8 cellular contexts compared by ENCODE assay signal in the genomic region with DNA sequence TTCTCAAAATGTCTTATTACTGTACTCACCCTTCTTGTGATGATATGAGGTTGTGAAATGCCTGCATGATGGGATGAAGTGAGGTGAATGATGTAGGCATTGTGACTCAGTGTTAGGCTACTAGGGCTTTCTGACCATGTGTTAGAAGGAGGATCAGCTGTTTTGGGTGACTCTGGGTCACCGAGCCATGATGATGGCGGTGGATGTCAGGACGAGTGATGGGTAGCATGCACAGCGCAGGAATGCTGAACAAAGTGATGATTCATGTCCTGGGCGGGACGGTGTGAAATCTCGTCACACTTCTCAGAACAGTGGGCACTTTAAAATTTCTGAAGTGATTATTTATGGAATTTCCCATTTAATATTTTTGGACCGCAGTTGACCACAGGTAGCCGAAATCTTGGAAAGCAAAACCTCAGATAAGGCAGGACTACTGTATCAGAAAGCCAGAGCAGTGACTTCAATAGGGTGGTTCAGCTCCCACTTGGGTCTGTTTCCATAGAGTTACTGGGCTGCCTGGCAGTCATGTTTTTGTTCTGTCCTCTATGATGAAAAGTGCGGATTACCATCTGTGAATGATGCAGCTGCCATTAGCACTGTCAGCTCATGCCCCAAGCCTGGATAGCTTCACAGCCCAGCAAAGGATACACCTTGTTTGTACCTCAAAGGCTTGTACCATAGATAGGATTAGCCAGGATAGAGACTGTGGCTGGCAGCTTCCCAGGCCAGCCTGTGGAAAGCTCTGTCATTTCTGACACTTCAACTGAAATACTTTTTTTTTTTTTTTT. TPM values are rescaled to one million over a fixed set of nuclear protein-coding genes. Genes with fewer than 3 reads are reported as not detected.
A peak's percentile ranks its signal among the peaks of the same experiment; 100 is the strongest.
DNase-seq lines count a peak whose midpoint lies in the region; ATAC-seq, FAIRE-seq and TF ChIP-seq lines count a peak whose summit lies in the region.

No MANE protein-coding gene starts in this region.

- no peaks in the 10 kb centered on the region for H3K36me3 ChIP-seq in breast epithelium

- FAIRE-seq in urothelium cell line (lab: Jason Lieb, UNC): peak; percentile 84

- no peak overlapping the region for H3K4me3 ChIP-seq in breast epithelium
- H3K4me3 ChIP-seq in lower leg skin (ENCODE audit: low read depth, poor library complexity, severe bottlenecking): no peak overlapping the region

- H3K4me1 Mint-ChIP-seq in MCF 10A (ENCODE audit: insufficient read depth, unreplicated experiment): peaks cover 44% of the 10 kb centered on the region
- peaks cover 49% of the 10 kb centered on the region for H3K4me1 Mint-ChIP-seq in activated naive CD4-positive, alpha-beta T cell treated with anti-CD3 and anti-CD28 coated beads, Interleukin-2, amount 50 U/mL, for 24 hours

- POLR2A ChIA-PET in MCF 10A (lab: Yijun Ruan, JAX): interaction anchor here (0.6 to 26.0 kb wide), 8 partner anchors 20 to 1211 kb away, joined by 3 to 1077 read pairs (median 4); partner anchors contain the start of genes FLAD1 and IL6R

- no peak for ATAC-seq in HG03039 (IDR thresholded peaks at IDR 0.05; ENCODE audit: unreplicated experiment)
- ATAC-seq in GM21367 (IDR thresholded peaks at IDR 0.05; ENCODE audit: unreplicated experiment): no peak

- peaks cover 83% of the 10 kb centered on the region for H3K36me3 Mint-ChIP-seq in MCF 10A (ENCODE audit: insufficient read depth, unreplicated experiment)
- peaks cover 6% of the 10 kb centered on the region for H3K36me3 Mint-ChIP-seq in activated naive CD4-positive, alpha-beta T cell treated with anti-CD3 and anti-CD28 coated beads, Interleukin-2, amount 50 U/mL, for 24 hours

- intact Hi-C loops in MCF 10A (cut with micrococcal nuclease): loop anchor here (1.0 to 2.0 kb wide), 3 partner anchors 13 to 107 kb away; partner anchors contain the start of gene ATP8B2
- intact Hi-C loops in breast epithelium (cut with DNase I; ENCODE audit: low total_unique reads): loop anchor here (5.0 kb wide), 1 partner anchor 1706 kb away; no protein-coding TSS in a partner anchor
- intact Hi-C loops in lower leg skin (cut with DNase I; ENCODE audit: low total_unique reads): no loop called here

- no peak overlapping the region for H3K4me3 Mint-ChIP-seq in MCF 10A (ENCODE audit: unreplicated experiment)
- H3K4me3 Mint-ChIP-seq in activated naive CD4-positive, alpha-beta T cell treated with anti-CD3 and anti-CD28 coated beads, Interleukin-2, amount 50 U/mL, for 24 hours: peak overlapping the region; percentile 6

- TSS peak; percentile 34 for BruUV-seq in MCF 10A (replicated peaks; lab: Mats Ljungman, UMichigan)

- CTCF ChIA-PET in MCF 10A (lab: Yijun Ruan, JAX): interaction anchor here (0.6 to 3.5 kb wide), 10 partner anchors 11 to 115 kb away, joined by 3 to 17 read pairs (median 4); partner anchors contain the start of genes ATP8B2 and IL6R

- no peaks in the 10 kb centered on the region for H3K27me3 ChIP-seq in breast epithelium

- H3K27me3 Mint-ChIP-seq in MCF 10A (ENCODE audit: insufficient read depth, unreplicated experiment): no peaks in the 10 kb centered on the region
- no peaks in the 10 kb centered on the region for H3K27me3 Mint-ChIP-seq in activated naive CD4-positive, alpha-beta T cell treated with anti-CD3 and anti-CD28 coated beads, Interleukin-2, amount 50 U/mL, for 24 hours

- DNase-seq in MCF 10A (ENCODE audit: unreplicated experiment) (peak; percentile 94), breast epithelium (ENCODE audit: low spot score in 2 of 2) (no peak), lower leg skin (ENCODE audit: low spot score in 2 of 2) (peak; percentile 80 to 92), urothelium cell line (ENCODE audit: low spot score) (peak; percentile 78), NCI-H1436 (lab: John Stamatoyannopoulos, UW) (no peak)

- H3K27ac Mint-ChIP-seq in MCF 10A (ENCODE audit: low read depth, unreplicated experiment): peak overlapping the region; percentile 55
- H3K27ac Mint-ChIP-seq in activated naive CD4-positive, alpha-beta T cell treated with anti-CD3 and anti-CD28 coated beads, Interleukin-2, amount 50 U/mL, for 24 hours: peak overlapping the region; percentile 76

- TF ChIP-seq CTCF in MCF 10A (IDR thresholded peaks at IDR 0.05; ENCODE audit: unreplicated experiment) (no peak), breast epithelium (IDR thresholded peaks at IDR 0.05) (no peak), lower leg skin (IDR thresholded peaks at IDR 0.05) (no peak)

- no peak for TF ChIP-seq POLR2A in breast epithelium (IDR thresholded peaks at IDR 0.05)
- no peak for TF ChIP-seq POLR2A in lower leg skin (IDR thresholded peaks at IDR 0.05)

- H3K9me3 ChIP-seq in breast epithelium: no peaks in the 10 kb centered on the region

- H3K27ac ChIP-seq in breast epithelium: no peak overlapping the region

- no peaks in the 10 kb centered on the region for H3K9me3 Mint-ChIP-seq in MCF 10A (ENCODE audit: unreplicated experiment)
- no peaks in the 10 kb centered on the region for H3K9me3 Mint-ChIP-seq in activated naive CD4-positive, alpha-beta T cell treated with anti-CD3 and anti-CD28 coated beads, Interleukin-2, amount 50 U/mL, for 24 hours

- H3K4me1 ChIP-seq in breast epithelium: peaks cover 0 to 5% of the 10 kb centered on the region in 2 donors

- WGBS in lower leg skin, 2 donors: 54 to 56% methylated on average over 10 of the region's 10 CpGs

RNA-seq across cellular contexts. Expression of gene IL6R, which starts 26.6 kb away (rescaled TPM):
- 22.8 and 41.0 TPM in 2 replicates for total RNA-seq in MCF 10A (2022)
- total RNA-seq in breast epithelium: 10 to 100 TPM; 23.6 to 26.8 (median 24.0) TPM
- 10 to 100 TPM; 14.7 to 42.1 (median 21.8) TPM for total RNA-seq in lower leg skin

Comparison
In these comparisons a context has a peak if more than half of its experiments do, and no peak if none do; other contexts are left out.
1. DNase-seq: peak in MCF 10A (single experiment), lower leg skin (2 of 2) and urothelium cell line (single experiment); none in breast epithelium (0 of 2) and NCI-H1436 (single experiment).